ENCODE assay signal across 16 cellular contexts in genomic region chr3:189488241-189488767, GRCh38.
DNase-seq lines count a peak whose midpoint lies in the region; ATAC-seq and TF ChIP-seq lines count a peak whose summit lies in the region.
"Had no signal": no experiment of that assay in that cellular context is flagged by ENCODE, and none has a peak within 500 bp of the region (broad histone marks: within the 10 kb centered on the region; RNA-seq: fewer than 3 reads in every experiment).

No MANE protein-coding gene starts in this region.

- in situ Hi-C loops in brain microvascular endothelial cell (cut with HindIII; ENCODE audit: low pct_ligation_motif_present, low sequenced_read_pairs): no loop called here

- H3K4me1 Mint-ChIP-seq in activated CD4-positive, alpha-beta T cell treated with anti-CD3 and anti-CD28 coated beads, Interleukin-2, amount 10 ng/mL, durations not matched to agents 24 days and 14 days: no peaks in the 10 kb centered on the region
- H3K4me1 Mint-ChIP-seq in mesothelial cell of epicardium: no peaks in the 10 kb centered on the region
- peaks cover 8% of the 10 kb centered on the region for H3K4me1 Mint-ChIP-seq in osteocyte (ENCODE audit: unreplicated experiment)

- no peaks in the 10 kb centered on the region for H3K36me3 ChIP-seq in brain microvascular endothelial cell (replicated peaks)
- H3K36me3 ChIP-seq: colonic mucosa, spleen, thoracic aorta had no signal

- no peak overlapping the region for H3K27ac Mint-ChIP-seq in activated CD4-positive, alpha-beta T cell treated with anti-CD3 and anti-CD28 coated beads, Interleukin-2, amount 10 ng/mL, durations not matched to agents 24 days and 14 days
- H3K27ac Mint-ChIP-seq in mesothelial cell of epicardium: no peak overlapping the region
- H3K27ac Mint-ChIP-seq in osteocyte (ENCODE audit: unreplicated experiment): no peak overlapping the region

- H3K4me3 ChIP-seq in brain microvascular endothelial cell (ENCODE audit: low read depth, low read length): no peak overlapping the region
- H3K4me3 ChIP-seq: colonic mucosa, spleen, thoracic aorta had no signal

- no peaks in the 10 kb centered on the region for H3K27me3 ChIP-seq in brain microvascular endothelial cell (replicated peaks)
- H3K27me3 ChIP-seq: colonic mucosa, spleen had no signal

- intact Hi-C loops in activated CD4-positive, alpha-beta T cell treated with anti-CD3 and anti-CD28 coated beads, Interleukin-2, amount 10 ng/mL, durations not matched to agents 24 days and 14 days (cut with micrococcal nuclease): no loop called here

- H3K27me3 Mint-ChIP-seq in activated CD4-positive, alpha-beta T cell treated with anti-CD3 and anti-CD28 coated beads, Interleukin-2, amount 10 ng/mL, durations not matched to agents 24 days and 14 days: no peaks in the 10 kb centered on the region
- H3K27me3 Mint-ChIP-seq in mesothelial cell of epicardium (ENCODE audit: low read depth) (no peaks in the 10 kb centered on the region), osteocyte (ENCODE audit: unreplicated experiment) (no peaks in the 10 kb centered on the region)

- no peak overlapping the region for H3K27ac ChIP-seq in brain microvascular endothelial cell
- H3K27ac ChIP-seq: 22Rv1, colonic mucosa, spleen, thoracic aorta had no signal

- peak; percentile 34 for DNase-seq in activated CD4-positive, alpha-beta T cell treated with anti-CD3 and anti-CD28 coated beads, Interleukin-2, amount 10 ng/mL, durations not matched to agents 24 days and 14 days
- DNase-seq in activated CD4-positive, alpha-beta T cell treated with anti-CD3 and anti-CD28 coated beads, Interleukin-2, amount 50 U/mL, for 48 hours: no peak
- peak; percentile 92 for DNase-seq in brain microvascular endothelial cell
- DNase-seq in iris pigment epithelial cell (ENCODE audit: low read depth): peak; percentile 47
- no peak for DNase-seq in mesothelial cell of epicardium (ENCODE audit: low spot score in 2 of 2, unreplicated experiment in 2 of 2)
- no peak for DNase-seq in osteocyte (ENCODE audit: extremely low spot score, unreplicated experiment)
- DNase-seq: activated CD4-positive, alpha-beta T cell treated with anti-CD3 and anti-CD28 coated beads, Interleukin-2, amount 50 U/mL, for 1 hour; colonic mucosa; left cardiac atrium; OCI-M1; spleen; T-helper 2 cell had no signal

- no peaks in the 10 kb centered on the region for H3K36me3 Mint-ChIP-seq in activated CD4-positive, alpha-beta T cell treated with anti-CD3 and anti-CD28 coated beads, Interleukin-2, amount 10 ng/mL, durations not matched to agents 24 days and 14 days (ENCODE audit: low read depth)
- no peaks in the 10 kb centered on the region for H3K36me3 Mint-ChIP-seq in mesothelial cell of epicardium
- H3K36me3 Mint-ChIP-seq in osteocyte (ENCODE audit: unreplicated experiment): no peaks in the 10 kb centered on the region

- H3K9me3 Mint-ChIP-seq in activated CD4-positive, alpha-beta T cell treated with anti-CD3 and anti-CD28 coated beads, Interleukin-2, amount 10 ng/mL, durations not matched to agents 24 days and 14 days: peaks cover 3% of the 10 kb centered on the region
- peaks cover 24% of the 10 kb centered on the region for H3K9me3 Mint-ChIP-seq in mesothelial cell of epicardium
- peaks cover 16% of the 10 kb centered on the region for H3K9me3 Mint-ChIP-seq in osteocyte (ENCODE audit: unreplicated experiment)

- TF ChIP-seq CTCF in brain microvascular endothelial cell (IDR thresholded peaks at IDR 0.05; ENCODE audit: low read depth, low read length, missing control alignments) (no peak), mesothelial cell of epicardium (IDR thresholded peaks at IDR 0.05; ENCODE audit: unreplicated experiment) (no peak), osteocyte (IDR thresholded peaks at IDR 0.05) (no peak)

- ATAC-seq in GM21528 (IDR thresholded peaks at IDR 0.05; ENCODE audit: low FRiP score, unreplicated experiment) (no peak), HG03342 (IDR thresholded peaks at IDR 0.05; ENCODE audit: unreplicated experiment) (no peak)

- H3K4me3 Mint-ChIP-seq in activated CD4-positive, alpha-beta T cell treated with anti-CD3 and anti-CD28 coated beads, Interleukin-2, amount 10 ng/mL, durations not matched to agents 24 days and 14 days: no peak overlapping the region
- H3K4me3 Mint-ChIP-seq in mesothelial cell of epicardium: no peak overlapping the region
- no peak overlapping the region for H3K4me3 Mint-ChIP-seq in osteocyte (ENCODE audit: unreplicated experiment)

Comparison
In these comparisons a context has a peak if more than half of its experiments do, and no peak if none do; other contexts are left out.
1. DNase-seq: peak in activated CD4-positive, alpha-beta T cell treated with anti-CD3 and anti-CD28 coated beads, Interleukin-2, amount 10 ng/mL, durations not matched to agents 24 days and 14 days (single experiment), brain microvascular endothelial cell (single experiment) and iris pigment epithelial cell (single experiment); none in activated CD4-positive, alpha-beta T cell treated with anti-CD3 and anti-CD28 coated beads, Interleukin-2, amount 50 U/mL, for 48 hours (0 of 2), mesothelial cell of epicardium (0 of 2) and osteocyte (single experiment).